ENCODE assay signal across 8 cellular contexts in genomic region chr5:159099049-159099760, GRCh38. TPM values are rescaled to one million over a fixed set of nuclear protein-coding genes. Genes with fewer than 3 reads are reported as not detected.
DNase-seq lines count a peak whose midpoint lies in the region; ATAC-seq and TF ChIP-seq lines count a peak whose summit lies in the region.

No MANE protein-coding gene starts in this region.

- no peak overlapping the region for H3K9ac ChIP-seq in HUES48 (ENCODE audit: low read depth, low read length)

- POLR2A ChIA-PET in AG04449 (lab: Yijun Ruan, JAX): no interaction called here
- POLR2A ChIA-PET in PC-9 (lab: Charles Lee; ENCODE audit: unreplicated experiment): no interaction called here

- no peak for TF ChIP-seq POLR2A in breast epithelium (IDR thresholded peaks at IDR 0.05)

- intact Hi-C loops in breast epithelium (cut with DNase I; ENCODE audit: low total_unique reads): loop anchor here (2.0 to 5.0 kb wide), 2 partner anchors 58 to 142 kb away; no protein-coding TSS in a partner anchor
- intact Hi-C loops in PC-9 (cut with micrococcal nuclease; ENCODE audit: unreplicated experiment): loop anchor here (10.0 kb wide), 1 partner anchor 1324 kb away; no protein-coding TSS in a partner anchor

- peak; percentile 24 for ATAC-seq in GM18519 (IDR thresholded peaks at IDR 0.05; ENCODE audit: low FRiP score, unreplicated experiment)

- H2AFZ ChIP-seq in PC-9: no peak overlapping the region

- DNase-seq in AG04449 (ENCODE audit: low read depth, low spot score) (no peak), SKM-1 treated with dmso at 0.1 percent for 144 hours (lab: John Stamatoyannopoulos, UW; ENCODE audit: unreplicated experiment) (peak; percentile 72), breast epithelium (ENCODE audit: low spot score in 2 of 2) (no peak), iris pigment epithelial cell (ENCODE audit: low read depth) (peak; percentile 72), PC-9 (no peak)
- DNase-seq in stimulated activated CD4-positive, alpha-beta T cell treated with anti-CD3 and anti-CD28 coated beads, Interleukin-2, amount 100 ng/mL, for 24 hours: peak; percentile 45 to 65

- H3K4me3 ChIP-seq in AG04449 (ENCODE audit: low read depth, low read length) (peak overlapping the region; percentile 83), HUES48 (ENCODE audit: low read depth, low read length) (peak overlapping the region; percentile 53), breast epithelium (peak overlapping the region; percentile 54 to 75 (median 67)), PC-9 (no peak overlapping the region)

- H3K27ac ChIP-seq in HUES48 (ENCODE audit: low read depth, low read length) (no peak overlapping the region), breast epithelium (peak overlapping the region; percentile 72 to 93), PC-9 (no peak overlapping the region)

- CTCF ChIA-PET in AG04449 (lab: Yijun Ruan, JAX): interaction anchor here (1.0 to 2.6 kb wide), 2 partner anchors 9 to 404 kb away, joined by 3 to 17 read pairs; no protein-coding TSS in a partner anchor
- CTCF ChIA-PET in PC-9 (lab: Charles Lee): no interaction called here

- H3K36me3 ChIP-seq in HUES48 (ENCODE audit: control insufficient read depth, insufficient read depth, low read length): no peaks in the 10 kb centered on the region
- H3K36me3 ChIP-seq in breast epithelium: no peaks in the 10 kb centered on the region
- no peaks in the 10 kb centered on the region for H3K36me3 ChIP-seq in PC-9 (ENCODE audit: low read depth)

- H3K27me3 ChIP-seq in HUES48 (ENCODE audit: control insufficient read depth, insufficient read depth, low read length) (peaks cover 92% of the 10 kb centered on the region), breast epithelium (peaks cover 0 to 52% of the 10 kb centered on the region in 2 donors), PC-9 (ENCODE audit: insufficient read depth, low read depth) (peaks cover 30% of the 10 kb centered on the region; the same call in 1 of the 2 replicates)

- no peaks in the 10 kb centered on the region for H3F3A ChIP-seq in PC-9 (ENCODE audit: insufficient read depth, low read depth)

- no TSS peak for BruUV-seq in PC-9 (replicated peaks; lab: Mats Ljungman, UMichigan)

- no peak overlapping the region for H3K4me2 ChIP-seq in PC-9

- TF ChIP-seq CTCF in AG04449 (IDR thresholded peaks at IDR 0.05; ENCODE audit: insufficient read depth, low read length, missing control alignments): no peak
- TF ChIP-seq CTCF in breast epithelium (IDR thresholded peaks at IDR 0.05): no peak
- no peak for TF ChIP-seq CTCF in PC-9 (conservative IDR thresholded peaks at IDR 0.05)

- no peaks in the 10 kb centered on the region for H3K9me3 ChIP-seq in HUES48 (ENCODE audit: control insufficient read depth, insufficient read depth, low read length)
- H3K9me3 ChIP-seq in breast epithelium: no peaks in the 10 kb centered on the region
- H3K9me3 ChIP-seq in PC-9 (ENCODE audit: insufficient read depth, low read depth): no peaks in the 10 kb centered on the region

- H3K4me1 ChIP-seq in HUES48 (ENCODE audit: control insufficient read depth, insufficient read depth, low read length) (peaks cover 41% of the 10 kb centered on the region), breast epithelium (no peaks in the 10 kb centered on the region), PC-9 (replicated peaks; ENCODE audit: insufficient read depth) (no peaks in the 10 kb centered on the region)

- H3K9me2 ChIP-seq in PC-9 (ENCODE audit: insufficient read depth): no peaks in the 10 kb centered on the region

- H4K20me1 ChIP-seq in PC-9 (ENCODE audit: insufficient read depth): no peaks in the 10 kb centered on the region

- H3K79me2 ChIP-seq in PC-9 (ENCODE audit: low read depth): no peaks in the 10 kb centered on the region

RNA-seq across cellular contexts. Expression of gene EBF1, which starts 0.5 kb away (rescaled TPM):
- total RNA-seq in breast epithelium (10 to 100 TPM; 15.2 to 89.0 (median 40.3) TPM), PC-9 (2021) (not detected in 2 replicates)

Comparison
In these comparisons a context has a peak if more than half of its experiments do, and no peak if none do; other contexts are left out.
1. DNase-seq: peak in SKM-1 treated with dmso at 0.1 percent for 144 hours (single experiment), iris pigment epithelial cell (single experiment) and stimulated activated CD4-positive, alpha-beta T cell treated with anti-CD3 and anti-CD28 coated beads, Interleukin-2, amount 100 ng/mL, for 24 hours (2 of 2); none in AG04449 (single experiment), breast epithelium (0 of 2) and PC-9 (0 of 2).
2. H3K27ac ChIP-seq: peak in breast epithelium (2 of 2); none in HUES48 (single experiment) and PC-9 (single experiment).
3. RNA of gene EBF1, which starts 0.5 kb away (total RNA-seq): 15.2 to 89.0 TPM in breast epithelium; not detected in PC-9; every median in the first group is over 10 times any median in the second.